10 cellular contexts compared by ENCODE assay signal in genomic region chr7:116524221-116524608, GRCh38. TPM values are rescaled to one million over a fixed set of nuclear protein-coding genes. Genes with fewer than 3 reads are reported as not detected.
DNase-seq lines count a peak whose midpoint lies in the region; ATAC-seq and TF ChIP-seq lines count a peak whose summit lies in the region.
"Had no signal": no experiment of that assay in that cellular context is flagged by ENCODE, and none has a peak within 500 bp of the region (broad histone marks: within the 10 kb centered on the region; RNA-seq: fewer than 3 reads in every experiment).

No MANE protein-coding gene starts in this region.

- H3K36me3 ChIP-seq in iPS-20b (ENCODE audit: insufficient read depth, low read depth, low read length) (no peaks in the 10 kb centered on the region), stomach (no peaks in the 10 kb centered on the region)
- H3K36me3 ChIP-seq: neutrophil had no signal

- H3K27me3 ChIP-seq in iPS-20b (ENCODE audit: insufficient read depth, low read length): peaks cover 48% of the 10 kb centered on the region
- H3K27me3 ChIP-seq in stomach: peaks cover 0 to 31% (median 11%) of the 10 kb centered on the region in 3 donors

- TF ChIP-seq EP300 in stomach (IDR thresholded peaks at IDR 0.05): no peak

- no peak overlapping the region for H3K9ac ChIP-seq in iPS-20b (ENCODE audit: low read depth, low read length)

- no peak for TF ChIP-seq POLR2A in stomach (IDR thresholded peaks at IDR 0.05)

- no peaks in the 10 kb centered on the region for H3K9me3 ChIP-seq in iPS-20b (ENCODE audit: insufficient read depth, low read depth, low read length)
- H3K9me3 ChIP-seq in stomach: no peaks in the 10 kb centered on the region
- H3K9me3 ChIP-seq: neutrophil had no signal

- no peak for ATAC-seq in GM18861 (IDR thresholded peaks at IDR 0.05; ENCODE audit: unreplicated experiment)

- in situ Hi-C loops in astrocyte of the spinal cord (cut with HindIII; ENCODE audit: low sequenced_read_pairs): no loop called here

- H3K4me1 ChIP-seq in iPS-20b (ENCODE audit: insufficient read depth, low read length): peaks cover 25% of the 10 kb centered on the region
- H3K4me1 ChIP-seq in stomach: peaks cover 0 to 36% (median 25%) of the 10 kb centered on the region in 4 donors

- intact Hi-C loops in stomach (cut with DNase I; ENCODE audit: low total_unique reads): loop anchor here (10.0 kb wide), 1 partner anchor 61 kb away; no protein-coding TSS in a partner anchor

- H3K4me3 ChIP-seq in astrocyte of the spinal cord (ENCODE audit: low read depth, low read length) (peak overlapping the region; percentile 89), iPS-20b (ENCODE audit: low read length) (peak overlapping the region; percentile 90), stomach (peak overlapping the region; percentile 69 to 72 (median 70))

- H3K27ac ChIP-seq in iPS-20b (ENCODE audit: low read length) (no peak overlapping the region), stomach (peak overlapping the region; percentile 87 to 94 (median 90))
- H3K27ac ChIP-seq: neutrophil, VCaP had no signal

- TF ChIP-seq CTCF in astrocyte of the spinal cord (IDR thresholded peaks at IDR 0.05; ENCODE audit: low read depth, low read length): no peak
- no peak for TF ChIP-seq CTCF in stomach (IDR thresholded peaks at IDR 0.05)

- WGBS in stomach, 5 donors: 27 to 46% (median 36%) methylated on average over 10 of the region's 10 CpGs

- DNase-seq in HuH-7 (ENCODE audit: low spot score) (peak; percentile 28), astrocyte of the spinal cord (ENCODE audit: low read depth, low spot score) (no peak), stomach (no peak), NCI-H510A treated with DMSO at 0.1 percent for 48 hours (lab: John Stamatoyannopoulos, UW) (no peak), NCI-H345 (lab: John Stamatoyannopoulos, UW) (no peak), NCI-H748 treated with DMSO at 0.1 percent for 48 hours (lab: John Stamatoyannopoulos, UW) (no peak)

RNA-seq across cellular contexts. Expression of gene CAV1, which starts 0.6 kb away (rescaled TPM):
- 100 to 1,000 TPM in 4 of 5 donors, 10 to 100 TPM in 1; 49.2 to 719 (median 267) TPM for total RNA-seq in stomach
- polyA plus RNA-seq in stomach: 10 to 100 TPM; 18.5 to 73.2 (median 33.5) TPM

RNA-seq across cellular contexts. Expression of gene CAV2, which starts 24.7 kb away (rescaled TPM):
- 10 to 100 TPM; 26.3 to 90.1 (median 32.7) TPM for total RNA-seq in stomach
- polyA plus RNA-seq in stomach: 10 to 100 TPM; 15.7 to 21.9 (median 18.0) TPM
